ENCODE assay signal across 8 cellular contexts in the genomic region with DNA sequence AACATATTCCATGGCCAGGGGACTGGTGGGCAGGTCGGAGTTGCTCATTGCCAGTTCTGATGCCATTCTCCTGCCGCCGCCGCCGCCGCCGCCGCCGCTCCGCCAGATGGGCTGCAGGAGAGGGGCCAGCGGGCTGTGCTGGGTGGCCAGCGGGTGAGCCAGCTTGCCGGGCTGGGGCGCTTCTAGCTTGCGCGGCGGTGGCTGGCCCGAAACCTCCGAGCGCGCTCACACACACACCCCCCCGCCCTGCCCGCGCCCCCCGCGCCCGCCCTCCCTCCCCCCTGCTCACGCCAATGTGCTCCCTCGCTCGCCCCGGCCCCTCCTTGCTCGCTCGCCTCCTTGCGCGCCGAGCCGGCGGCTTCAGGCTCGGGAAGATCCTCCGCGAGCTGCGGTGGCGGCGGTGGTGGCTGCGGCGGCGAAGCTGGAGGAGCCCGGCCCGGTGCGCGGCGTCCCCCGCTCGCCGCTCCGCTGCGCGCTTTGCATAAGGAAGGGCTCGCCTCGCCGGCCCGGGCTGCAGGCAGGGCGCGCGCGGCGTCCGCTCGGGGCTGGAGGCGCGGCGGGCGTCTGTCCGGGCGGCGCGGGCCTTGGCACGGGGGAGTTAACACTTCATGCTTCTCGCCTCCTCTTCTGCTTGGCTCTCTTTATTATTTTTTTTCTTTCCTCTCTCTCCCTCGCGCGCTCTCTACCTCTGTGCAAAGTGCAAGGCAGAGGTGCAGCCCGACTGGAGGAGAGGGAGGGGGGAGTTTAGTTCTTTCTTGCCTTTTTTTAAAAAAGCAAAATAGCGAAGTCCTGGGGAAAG. TPM values are rescaled to one million over a fixed set of nuclear protein-coding genes. Genes with fewer than 3 reads are reported as not detected.
DNase-seq lines count a peak whose midpoint lies in the region; ATAC-seq and TF ChIP-seq lines count a peak whose summit lies in the region.

No MANE protein-coding gene starts in this region.

- peak overlapping the region; percentile 91 to 94 for H3K27ac Mint-ChIP-seq in T-cell

- peaks cover 8% of the 10 kb centered on the region for H3K36me3 Mint-ChIP-seq in T-cell

- POLR2A ChIA-PET in T-cell (lab: Charles Lee) = interaction anchor here in 1 of 2 donors (0.5 kb wide), 1 partner anchor 940 kb away, joined by 3 read pairs; no protein-coding TSS in a partner anchor

- H3K27ac ChIP-seq in DND-41 (ENCODE audit: low read length) = 0 out of 2 replicates have a peak overlapping the region, but pooled peaks have one; percentile 1
- no peak overlapping the region for H3K27ac ChIP-seq in HL-60 (replicated peaks)
- H3K27ac ChIP-seq in smooth muscle cell (ENCODE audit: low read depth) = peak overlapping the region; percentile 84

- peaks cover 11% of the 10 kb centered on the region for H3F3A ChIP-seq in smooth muscle cell (ENCODE audit: low read depth)

- no peaks in the 10 kb centered on the region for H3K36me3 ChIP-seq in DND-41 (ENCODE audit: insufficient read depth, low read length)
- no peaks in the 10 kb centered on the region for H3K36me3 ChIP-seq in smooth muscle cell (ENCODE audit: low read depth)

- peaks cover 2 to 14% of the 10 kb centered on the region in 2 donors for H3K27me3 Mint-ChIP-seq in T-cell

- H4K20me1 ChIP-seq in DND-41 (ENCODE audit: insufficient read depth, low read length) (no peaks in the 10 kb centered on the region; the same call in 1 of the 2 replicates), smooth muscle cell (ENCODE audit: low read depth) (peaks cover 42% of the 10 kb centered on the region)

- H3K4me1 ChIP-seq in DND-41 (ENCODE audit: insufficient read depth, low read length) (peaks cover 35% of the 10 kb centered on the region), smooth muscle cell (ENCODE audit: low read depth) (peaks cover 36% of the 10 kb centered on the region)

- CTCF ChIA-PET in T-cell (lab: Charles Lee) = no interaction called here

- H3K79me2 ChIP-seq in DND-41 (ENCODE audit: insufficient read depth, low read length) (no peaks in the 10 kb centered on the region), smooth muscle cell (ENCODE audit: low read depth) (peaks cover 40% of the 10 kb centered on the region)

- TF ChIP-seq CTCF in DND-41 (IDR thresholded peaks at IDR 0.05; ENCODE audit: borderline replicate concordance, extremely low read depth, low read length, poor library complexity, severe bottlenecking) = no peak
- no peak for TF ChIP-seq CTCF in HL-60 (IDR thresholded peaks at IDR 0.05; ENCODE audit: insufficient read depth, low read length)
- TF ChIP-seq CTCF in smooth muscle cell (IDR thresholded peaks at IDR 0.05; ENCODE audit: borderline replicate concordance, insufficient read depth, poor library complexity, severe bottlenecking) = no peak

- H3K9me3 ChIP-seq in DND-41 (ENCODE audit: insufficient read depth, low read length, severe bottlenecking) = no peaks in the 10 kb centered on the region
- H3K9me3 ChIP-seq in smooth muscle cell (replicated peaks; ENCODE audit: low read depth) = no peaks in the 10 kb centered on the region

- peaks cover 34 to 56% (median 53%) of the 10 kb centered on the region in 3 donors for H3K4me1 Mint-ChIP-seq in T-cell

- under 1% methylated on average over 62 of the region's 84 CpGs for WGBS in smooth muscle cell (ENCODE audit: low lambda C conversion rate)

- peak overlapping the region; percentile 75 for H2AFZ ChIP-seq in DND-41 (ENCODE audit: low read depth, low read length)
- no peak overlapping the region for H2AFZ ChIP-seq in smooth muscle cell (ENCODE audit: low read depth)

- H3K9ac ChIP-seq in DND-41 (ENCODE audit: low read depth, low read length) (peak overlapping the region; percentile 58), smooth muscle cell (ENCODE audit: low read depth) (peak overlapping the region; percentile 31)

- peak; percentile 52 for DNase-seq in DND-41
- no peak for DNase-seq in HL-60 (ENCODE audit: low read depth in 1 of 2, low spot score in 1 of 2)
- DNase-seq in T-cell = peak in 20 of 34 experiments; percentile 1 to 54 (median 24)
- peak; percentile 27 for DNase-seq in central memory CD4-positive, alpha-beta T cell
- peak; percentile 81 for DNase-seq in islet precursor cell
- DNase-seq in smooth muscle cell (lab: John Stamatoyannopoulos, UW; ENCODE audit: unreplicated experiment) = peak; percentile 63

- H3K4me3 Mint-ChIP-seq in T-cell = peak overlapping the region; percentile 89 to 95 (median 92)

- H3K9me3 Mint-ChIP-seq in T-cell = no peaks in the 10 kb centered on the region

- H3K4me3 ChIP-seq in DND-41 (ENCODE audit: low read depth in 1 of 2, low read length in 2 of 2) (peak overlapping the region; percentile 23 to 54), HL-60 (replicated peaks; ENCODE audit: insufficient read depth, low read length) (peak overlapping the region; percentile 25; the same call in 1 of the 2 replicates), smooth muscle cell (peak overlapping the region; percentile 83)

- H3K27me3 ChIP-seq in DND-41 (ENCODE audit: insufficient read depth, low read length, poor library complexity) = peaks cover 32% of the 10 kb centered on the region
- peaks cover 40% of the 10 kb centered on the region for H3K27me3 ChIP-seq in HL-60 (ENCODE audit: insufficient read depth, poor library complexity, severe bottlenecking)
- no peaks in the 10 kb centered on the region for H3K27me3 ChIP-seq in smooth muscle cell (ENCODE audit: low read depth)

- ATAC-seq in DND-41 (ENCODE audit: insufficient read depth, low read depth) (peak; percentile 66), T-cell (replicated peaks in 1 of 4) (peak; percentile 54 to 62 (median 58)), HG03442 (IDR thresholded peaks at IDR 0.05; ENCODE audit: unreplicated experiment) (no peak), HG03460 (IDR thresholded peaks at IDR 0.05; ENCODE audit: unreplicated experiment) (no peak)

- H3K4me2 ChIP-seq in DND-41 (ENCODE audit: insufficient read depth, low read length) = peak overlapping the region; percentile 90
- peak overlapping the region; percentile 94 for H3K4me2 ChIP-seq in smooth muscle cell

RNA-seq across cellular contexts. Expression of a gene that starts 0.5 kb away (rescaled TPM):
- total RNA-seq in T-cell (10 to 100 TPM; 31.0 to 80.6 (median 51.3) TPM), smooth muscle cell (40.6 and 54.9 TPM in 2 replicates)
- 19.1 and 22.2 TPM in 2 replicates for polyA plus RNA-seq in smooth muscle cell

Comparison
In these comparisons a context has a peak if more than half of its experiments do, and no peak if none do; other contexts are left out.
1. ATAC-seq: peak in DND-41 (single experiment) and T-cell (4 of 4); none in HG03442 (single experiment) and HG03460 (single experiment).
2. DNase-seq: peak in DND-41 (single experiment), T-cell (20 of 34), central memory CD4-positive, alpha-beta T cell (single experiment), islet precursor cell (single experiment) and smooth muscle cell (single experiment); none in HL-60 (0 of 2).
3. H3K4me3 ChIP-seq: peak in every context shown above with its lines; median percentile 83 in smooth muscle cell; 38 in DND-41; 25 in HL-60.